ENCODE assay signal across 1 cellular context in genomic region chr11:33867566-33867965, GRCh38.
TF ChIP-seq lines count a peak whose summit lies in the region.

No MANE protein-coding gene starts in this region.

TF ChIP-seq in K562, 482 proteins besides CTCF, POLR2A, EP300 and RAD21 (continued from another document):
- TF ChIP-seq ZNF431 (CRISPR knock-in tag; IDR thresholded peaks at IDR 0.05) (no peak), NCOA4 (IDR thresholded peaks at IDR 0.05; ENCODE audit: partially characterized antibody) (no peak), PPARD (CRISPR knock-in tag; IDR thresholded peaks at IDR 0.05) (no peak), ZNF436 (CRISPR knock-in tag; IDR thresholded peaks at IDR 0.05) (no peak), ZNF589 (CRISPR knock-in tag; IDR thresholded peaks at IDR 0.05; ENCODE audit: low read depth) (no peak), ZNF175 (CRISPR knock-in tag; IDR thresholded peaks at IDR 0.05; ENCODE audit: low read depth) (no peak)
TF ChIP-seq in K562: peak in this region for 1.
